1 cellular context compared by ENCODE assay signal in the genomic region with DNA sequence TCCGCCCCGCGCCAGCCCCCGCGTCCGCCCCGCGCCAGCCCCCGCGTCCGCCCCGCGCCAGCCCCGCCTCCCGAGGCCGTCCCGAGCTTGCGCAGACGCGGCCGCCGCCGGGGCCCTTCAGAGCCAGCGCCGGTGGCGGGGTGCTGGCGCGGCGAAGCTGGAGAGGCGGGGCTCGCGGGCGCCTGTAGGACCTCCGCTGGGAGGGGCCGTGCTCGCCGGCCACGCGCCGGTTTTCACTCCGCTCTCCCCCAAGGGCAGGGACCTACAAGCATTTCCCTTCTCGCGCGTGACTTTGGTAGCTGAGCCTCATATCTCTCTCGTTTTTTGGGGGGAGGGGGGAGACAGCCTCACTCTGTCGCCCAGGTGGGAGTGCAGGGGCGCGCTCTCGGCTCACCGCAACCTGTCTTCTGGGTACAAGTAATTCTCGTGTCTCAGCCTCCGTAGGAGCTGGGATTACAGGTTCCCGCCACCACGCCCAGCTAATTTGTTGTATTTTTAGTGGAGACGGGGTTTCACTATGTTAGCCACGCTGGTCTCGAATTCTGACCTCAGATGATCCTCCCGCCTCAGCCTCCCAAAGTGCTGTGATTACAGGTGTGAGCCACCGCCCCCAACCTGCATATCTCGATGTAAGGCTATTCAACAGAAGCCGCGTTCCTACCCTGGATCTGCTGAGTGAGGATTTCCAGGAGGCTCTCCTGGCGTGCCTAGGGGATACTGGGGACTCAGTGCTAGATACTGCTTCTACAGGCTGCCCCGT.
TF ChIP-seq lines count a peak whose summit lies in the region.

A gene (minus strand): TSS at position 159 of the 760 bp plus-strand sequence. CDS start 6,595 bp downstream, outside the sequence.

TF ChIP-seq in HepG2, 621 proteins besides CTCF, POLR2A, EP300 and RAD21 (continued from another document):
- TF ChIP-seq, protein P1, sequence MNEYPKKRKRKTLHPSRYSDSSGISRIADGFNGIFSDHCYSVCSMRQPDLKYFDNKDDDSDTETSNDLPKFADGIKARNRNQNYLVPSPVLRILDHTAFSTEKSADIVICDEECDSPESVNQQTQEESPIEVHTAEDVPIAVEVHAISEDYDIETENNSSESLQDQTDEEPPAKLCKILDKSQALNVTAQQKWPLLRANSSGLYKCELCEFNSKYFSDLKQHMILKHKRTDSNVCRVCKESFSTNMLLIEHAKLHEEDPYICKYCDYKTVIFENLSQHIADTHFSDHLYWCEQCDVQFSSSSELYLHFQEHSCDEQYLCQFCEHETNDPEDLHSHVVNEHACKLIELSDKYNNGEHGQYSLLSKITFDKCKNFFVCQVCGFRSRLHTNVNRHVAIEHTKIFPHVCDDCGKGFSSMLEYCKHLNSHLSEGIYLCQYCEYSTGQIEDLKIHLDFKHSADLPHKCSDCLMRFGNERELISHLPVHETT (CRISPR knock-in tag; conservative IDR thresholded peaks at IDR 0.05) = 0 out of 2 replicates have a peak, but pooled peaks have one; percentile 34
- peak; percentile 54; the same call in 1 of the 2 replicates for TF ChIP-seq ZNF350 (CRISPR knock-in tag; IDR thresholded peaks at IDR 0.05; ENCODE audit: borderline replicate concordance, low read depth)
- TF ChIP-seq YY1 (IDR thresholded peaks at IDR 0.05; ENCODE audit: insufficient read depth, insufficient replicate concordance, low read depth, low read length) = peak; percentile 15
- TF ChIP-seq, protein P2, sequence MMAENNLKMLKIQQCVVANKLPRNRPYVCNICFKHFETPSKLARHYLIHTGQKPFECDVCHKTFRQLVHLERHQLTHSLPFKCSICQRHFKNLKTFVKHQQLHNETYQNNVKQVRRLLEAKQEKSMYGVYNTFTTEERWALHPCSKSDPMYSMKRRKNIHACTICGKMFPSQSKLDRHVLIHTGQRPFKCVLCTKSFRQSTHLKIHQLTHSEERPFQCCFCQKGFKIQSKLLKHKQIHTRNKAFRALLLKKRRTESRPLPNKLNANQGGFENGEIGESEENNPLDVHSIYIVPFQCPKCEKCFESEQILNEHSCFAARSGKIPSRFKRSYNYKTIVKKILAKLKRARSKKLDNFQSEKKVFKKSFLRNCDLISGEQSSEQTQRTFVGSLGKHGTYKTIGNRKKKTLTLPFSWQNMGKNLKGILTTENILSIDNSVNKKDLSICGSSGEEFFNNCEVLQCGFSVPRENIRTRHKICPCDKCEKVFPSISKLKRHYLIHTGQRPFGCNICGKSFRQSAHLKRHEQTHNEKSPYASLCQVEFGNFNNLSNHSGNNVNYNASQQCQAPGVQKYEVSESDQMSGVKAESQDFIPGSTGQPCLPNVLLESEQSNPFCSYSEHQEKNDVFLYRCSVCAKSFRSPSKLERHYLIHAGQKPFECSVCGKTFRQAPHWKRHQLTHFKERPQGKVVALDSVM (CRISPR knock-in tag; IDR thresholded peaks at IDR 0.05) = peak; percentile 93
- TF ChIP-seq ZC3H13 (CRISPR knock-in tag; IDR thresholded peaks at IDR 0.05) = 0 out of 2 replicates have a peak, but pooled peaks have one; percentile 43
- peak; percentile 39 for TF ChIP-seq FOXC1 (CRISPR knock-in tag; IDR thresholded peaks at IDR 0.05; ENCODE audit: borderline replicate concordance)
- TF ChIP-seq, protein P3, sequence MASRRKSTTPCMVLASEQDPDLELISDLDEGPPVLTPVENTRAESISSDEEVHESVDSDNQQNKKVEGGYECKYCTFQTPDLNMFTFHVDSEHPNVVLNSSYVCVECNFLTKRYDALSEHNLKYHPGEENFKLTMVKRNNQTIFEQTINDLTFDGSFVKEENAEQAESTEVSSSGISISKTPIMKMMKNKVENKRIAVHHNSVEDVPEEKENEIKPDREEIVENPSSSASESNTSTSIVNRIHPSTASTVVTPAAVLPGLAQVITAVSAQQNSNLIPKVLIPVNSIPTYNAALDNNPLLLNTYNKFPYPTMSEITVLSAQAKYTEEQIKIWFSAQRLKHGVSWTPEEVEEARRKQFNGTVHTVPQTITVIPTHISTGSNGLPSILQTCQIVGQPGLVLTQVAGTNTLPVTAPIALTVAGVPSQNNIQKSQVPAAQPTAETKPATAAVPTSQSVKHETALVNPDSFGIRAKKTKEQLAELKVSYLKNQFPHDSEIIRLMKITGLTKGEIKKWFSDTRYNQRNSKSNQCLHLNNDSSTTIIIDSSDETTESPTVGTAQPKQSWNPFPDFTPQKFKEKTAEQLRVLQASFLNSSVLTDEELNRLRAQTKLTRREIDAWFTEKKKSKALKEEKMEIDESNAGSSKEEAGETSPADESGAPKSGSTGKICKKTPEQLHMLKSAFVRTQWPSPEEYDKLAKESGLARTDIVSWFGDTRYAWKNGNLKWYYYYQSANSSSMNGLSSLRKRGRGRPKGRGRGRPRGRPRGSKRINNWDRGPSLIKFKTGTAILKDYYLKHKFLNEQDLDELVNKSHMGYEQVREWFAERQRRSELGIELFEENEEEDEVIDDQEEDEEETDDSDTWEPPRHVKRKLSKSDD (CRISPR knock-in tag; IDR thresholded peaks at IDR 0.05; ENCODE audit: low read depth) = 0 out of 2 replicates have a peak, but pooled peaks have one; percentile 33
- TF ChIP-seq THAP11 (CRISPR knock-in tag; IDR thresholded peaks at IDR 0.05) = 0 out of 2 replicates have a peak, but pooled peaks have one; percentile 26
- 0 out of 2 replicates have a peak, but pooled peaks have one; percentile 14 for TF ChIP-seq PITX1 (CRISPR knock-in tag; IDR thresholded peaks at IDR 0.05)
- TF ChIP-seq, protein P4, sequence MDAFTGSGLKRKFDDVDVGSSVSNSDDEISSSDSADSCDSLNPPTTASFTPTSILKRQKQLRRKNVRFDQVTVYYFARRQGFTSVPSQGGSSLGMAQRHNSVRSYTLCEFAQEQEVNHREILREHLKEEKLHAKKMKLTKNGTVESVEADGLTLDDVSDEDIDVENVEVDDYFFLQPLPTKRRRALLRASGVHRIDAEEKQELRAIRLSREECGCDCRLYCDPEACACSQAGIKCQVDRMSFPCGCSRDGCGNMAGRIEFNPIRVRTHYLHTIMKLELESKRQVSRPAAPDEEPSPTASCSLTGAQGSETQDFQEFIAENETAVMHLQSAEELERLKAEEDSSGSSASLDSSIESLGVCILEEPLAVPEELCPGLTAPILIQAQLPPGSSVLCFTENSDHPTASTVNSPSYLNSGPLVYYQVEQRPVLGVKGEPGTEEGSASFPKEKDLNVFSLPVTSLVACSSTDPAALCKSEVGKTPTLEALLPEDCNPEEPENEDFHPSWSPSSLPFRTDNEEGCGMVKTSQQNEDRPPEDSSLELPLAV (CRISPR knock-in tag; conservative IDR thresholded peaks at IDR 0.05; ENCODE audit: low read depth) = no peak
- TF ChIP-seq, protein P5, sequence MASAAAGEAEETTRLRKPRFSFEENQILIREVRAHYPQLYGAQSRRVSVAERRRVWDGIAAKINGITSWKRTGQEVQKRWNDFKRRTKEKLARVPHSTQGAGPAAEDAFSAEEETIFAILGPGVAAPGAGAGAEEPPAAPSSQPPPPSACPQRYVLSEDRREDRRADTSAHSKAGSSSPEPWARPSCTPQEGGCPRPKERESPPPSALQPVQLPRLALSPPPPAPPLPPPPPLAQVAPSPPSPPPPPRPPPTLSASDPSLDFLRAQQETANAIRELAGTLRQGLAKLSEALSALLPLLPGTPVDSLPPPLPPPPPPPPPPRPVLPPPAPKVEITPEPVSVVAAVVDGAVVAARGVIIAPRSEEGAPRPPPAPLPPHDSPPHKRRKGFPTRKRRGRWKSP (CRISPR knock-in tag; IDR thresholded peaks at IDR 0.05) = 0 out of 2 replicates have a peak, but pooled peaks have one; percentile 38
- TF ChIP-seq, protein P6, sequence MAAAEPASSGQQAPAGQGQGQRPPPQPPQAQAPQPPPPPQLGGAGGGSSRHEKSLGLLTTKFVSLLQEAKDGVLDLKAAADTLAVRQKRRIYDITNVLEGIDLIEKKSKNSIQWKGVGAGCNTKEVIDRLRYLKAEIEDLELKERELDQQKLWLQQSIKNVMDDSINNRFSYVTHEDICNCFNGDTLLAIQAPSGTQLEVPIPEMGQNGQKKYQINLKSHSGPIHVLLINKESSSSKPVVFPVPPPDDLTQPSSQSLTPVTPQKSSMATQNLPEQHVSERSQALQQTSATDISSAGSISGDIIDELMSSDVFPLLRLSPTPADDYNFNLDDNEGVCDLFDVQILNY (CRISPR knock-in tag; conservative IDR thresholded peaks at IDR 0.05) = no peak
- TF ChIP-seq, protein P7, sequence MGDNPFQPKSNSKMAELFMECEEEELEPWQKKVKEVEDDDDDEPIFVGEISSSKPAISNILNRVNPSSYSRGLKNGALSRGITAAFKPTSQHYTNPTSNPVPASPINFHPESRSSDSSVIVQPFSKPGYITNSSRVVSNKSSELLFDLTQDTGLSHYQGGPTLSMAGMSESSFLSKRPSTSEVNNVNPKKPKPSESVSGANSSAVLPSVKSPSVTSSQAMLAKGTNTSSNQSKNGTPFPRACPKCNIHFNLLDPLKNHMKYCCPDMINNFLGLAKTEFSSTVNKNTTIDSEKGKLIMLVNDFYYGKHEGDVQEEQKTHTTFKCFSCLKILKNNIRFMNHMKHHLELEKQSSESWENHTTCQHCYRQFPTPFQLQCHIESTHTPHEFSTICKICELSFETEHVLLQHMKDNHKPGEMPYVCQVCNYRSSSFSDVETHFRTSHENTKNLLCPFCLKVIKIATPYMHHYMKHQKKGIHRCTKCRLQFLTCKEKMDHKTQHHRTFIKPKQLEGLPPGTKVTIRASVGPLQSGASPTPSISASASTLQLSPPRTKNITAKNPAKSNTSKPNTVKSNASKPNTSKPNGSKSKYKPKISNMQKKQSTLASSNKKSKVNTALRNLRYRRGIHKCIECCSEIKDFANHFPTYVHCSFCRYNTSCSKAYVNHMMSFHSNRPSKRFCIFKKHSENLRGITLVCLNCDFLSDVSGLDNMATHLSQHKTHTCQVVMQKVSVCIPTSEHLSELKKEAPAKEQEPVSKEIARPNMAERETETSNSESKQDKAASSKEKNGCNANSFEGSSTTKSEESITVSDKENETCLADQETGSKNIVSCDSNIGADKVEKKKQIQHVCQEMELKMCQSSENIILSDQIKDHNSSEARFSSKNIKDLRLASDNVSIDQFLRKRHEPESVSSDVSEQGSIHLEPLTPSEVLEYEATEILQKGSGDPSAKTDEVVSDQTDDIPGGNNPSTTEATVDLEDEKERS (CRISPR knock-in tag; IDR thresholded peaks at IDR 0.05) = peak; percentile 70
- no peak for TF ChIP-seq SMAD9 (CRISPR knock-in tag; IDR thresholded peaks at IDR 0.05)
- TF ChIP-seq, protein P8, sequence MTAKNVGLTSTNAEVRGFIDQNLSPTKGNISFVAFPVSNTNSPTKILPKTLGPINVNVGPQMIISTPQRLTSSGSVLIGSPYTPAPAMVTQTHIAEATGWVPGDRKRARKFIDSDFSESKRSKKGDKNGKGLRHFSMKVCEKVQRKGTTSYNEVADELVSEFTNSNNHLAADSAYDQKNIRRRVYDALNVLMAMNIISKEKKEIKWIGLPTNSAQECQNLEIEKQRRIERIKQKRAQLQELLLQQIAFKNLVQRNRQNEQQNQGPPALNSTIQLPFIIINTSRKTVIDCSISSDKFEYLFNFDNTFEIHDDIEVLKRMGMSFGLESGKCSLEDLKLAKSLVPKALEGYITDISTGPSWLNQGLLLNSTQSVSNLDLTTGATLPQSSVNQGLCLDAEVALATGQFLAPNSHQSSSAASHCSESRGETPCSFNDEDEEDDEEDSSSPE (CRISPR knock-in tag; IDR thresholded peaks at IDR 0.05) = peak; percentile 26; the same call in 1 of the 2 replicates
- 0 out of 2 replicates have a peak, but pooled peaks have one; percentile 32 for TF ChIP-seq RXRA (CRISPR knock-in tag; IDR thresholded peaks at IDR 0.05)
- TF ChIP-seq, protein P9, sequence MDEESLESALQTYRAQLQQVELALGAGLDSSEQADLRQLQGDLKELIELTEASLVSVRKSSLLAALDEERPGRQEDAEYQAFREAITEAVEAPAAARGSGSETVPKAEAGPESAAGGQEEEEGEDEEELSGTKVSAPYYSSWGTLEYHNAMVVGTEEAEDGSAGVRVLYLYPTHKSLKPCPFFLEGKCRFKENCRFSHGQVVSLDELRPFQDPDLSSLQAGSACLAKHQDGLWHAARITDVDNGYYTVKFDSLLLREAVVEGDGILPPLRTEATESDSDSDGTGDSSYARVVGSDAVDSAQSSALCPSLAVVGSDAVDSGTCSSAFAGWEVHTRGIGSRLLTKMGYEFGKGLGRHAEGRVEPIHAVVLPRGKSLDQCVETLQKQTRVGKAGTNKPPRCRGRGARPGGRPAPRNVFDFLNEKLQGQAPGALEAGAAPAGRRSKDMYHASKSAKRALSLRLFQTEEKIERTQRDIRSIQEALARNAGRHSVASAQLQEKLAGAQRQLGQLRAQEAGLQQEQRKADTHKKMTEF (CRISPR knock-in tag; IDR thresholded peaks at IDR 0.05) = 0 out of 2 replicates have a peak, but pooled peaks have one; percentile 22
